ENCODE assay signal across 8 cellular contexts in the genomic region with DNA sequence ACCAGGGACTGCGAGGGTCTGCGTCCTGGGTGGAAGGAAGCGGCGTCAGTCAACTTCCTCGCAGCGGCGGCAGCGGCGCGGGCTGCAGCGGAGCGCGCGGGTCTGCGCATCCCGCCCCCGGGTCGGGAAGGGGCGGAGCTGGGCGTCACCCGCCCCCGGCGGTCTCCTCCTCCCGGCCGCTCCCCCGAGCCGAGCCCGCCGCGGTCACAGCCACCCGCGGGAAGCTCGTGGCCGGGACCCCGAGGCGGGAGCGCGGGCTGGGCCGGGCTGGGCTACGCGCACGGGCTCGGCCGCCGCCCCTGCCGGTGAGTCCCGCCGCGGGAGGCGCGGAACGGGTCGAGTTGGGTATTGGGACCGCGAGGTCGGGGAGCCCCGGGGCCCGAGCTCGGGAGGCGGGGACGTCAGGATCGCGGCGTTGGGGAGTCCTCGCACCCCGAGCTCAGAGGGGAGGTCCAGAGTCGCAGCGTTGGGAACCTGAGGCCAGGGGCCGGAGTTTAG. TPM values are rescaled to one million over a fixed set of nuclear protein-coding genes. Genes with fewer than 3 reads are reported as not detected.
DNase-seq lines count a peak whose midpoint lies in the region; ATAC-seq and TF ChIP-seq lines count a peak whose summit lies in the region.

A gene with protein sequence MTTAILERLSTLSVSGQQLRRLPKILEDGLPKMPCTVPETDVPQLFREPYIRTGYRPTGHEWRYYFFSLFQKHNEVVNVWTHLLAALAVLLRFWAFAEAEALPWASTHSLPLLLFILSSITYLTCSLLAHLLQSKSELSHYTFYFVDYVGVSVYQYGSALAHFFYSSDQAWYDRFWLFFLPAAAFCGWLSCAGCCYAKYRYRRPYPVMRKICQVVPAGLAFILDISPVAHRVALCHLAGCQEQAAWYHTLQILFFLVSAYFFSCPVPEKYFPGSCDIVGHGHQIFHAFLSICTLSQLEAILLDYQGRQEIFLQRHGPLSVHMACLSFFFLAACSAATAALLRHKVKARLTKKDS (plus strand): TSS at position 207 of the 498 bp plus-strand sequence. CDS start 41,063 bp downstream, outside the sequence.

- no peaks in the 10 kb centered on the region for H3K36me3 ChIP-seq in ACC112 (ENCODE audit: insufficient read depth, low read length)

- TF ChIP-seq POLR2A in lower leg skin (IDR thresholded peaks at IDR 0.05), result no peak

- peak; percentile 72 for ATAC-seq in GM18861 (IDR thresholded peaks at IDR 0.05; ENCODE audit: unreplicated experiment)
- peak; percentile 83 for ATAC-seq in HG03064 (IDR thresholded peaks at IDR 0.05; ENCODE audit: low read depth, unreplicated experiment)

- peaks cover 27% of the 10 kb centered on the region for H3K36me3 Mint-ChIP-seq in activated CD4-positive, alpha-beta T cell treated with anti-CD3 and anti-CD28 coated beads, Interleukin-2, amount 10 ng/mL, durations not matched to agents 7 days and 5 days (ENCODE audit: low read depth)

- H3K4me1 ChIP-seq in ACC112 (ENCODE audit: control insufficient read depth, insufficient read depth, low read length, unreplicated experiment), result peaks cover 12% of the 10 kb centered on the region

- intact Hi-C loops in lower leg skin (cut with DNase I; ENCODE audit: low total_unique reads), result no loop called here

- no peak within 1 kb of the TSS for H3K27ac ChIP-seq in ACC112 (ENCODE audit: low read depth, low read length)

- 0 to 1% methylated on average over 7 to 35 of the region's 69 CpGs for WGBS in lower leg skin, 2 donors

- no peak for TF ChIP-seq CTCF in lower leg skin (IDR thresholded peaks at IDR 0.05)

- peak within 1 kb of the TSS; percentile 95 for H3K27ac Mint-ChIP-seq in activated CD4-positive, alpha-beta T cell treated with anti-CD3 and anti-CD28 coated beads, Interleukin-2, amount 10 ng/mL, durations not matched to agents 7 days and 5 days

- H2AFZ ChIP-seq in ACC112 (ENCODE audit: low read length, unreplicated experiment), result peak within 1 kb of the TSS; percentile 96

- no peaks in the 10 kb centered on the region for H3K27me3 Mint-ChIP-seq in activated CD4-positive, alpha-beta T cell treated with anti-CD3 and anti-CD28 coated beads, Interleukin-2, amount 10 ng/mL, durations not matched to agents 7 days and 5 days

- CTCF ChIA-PET in activated CD4-positive, alpha-beta T cell treated with anti-CD3 and anti-CD28 coated beads, Interleukin-2, amount 10 ng/mL, durations not matched to agents 7 days and 5 days (lab: Charles Lee), result interaction anchor here (0.6 to 2.0 kb wide), 20 partner anchors 9 to 352 kb away, joined by 3 to 10 read pairs (median 4); a partner anchor contains a TSS

- H3K9me3 Mint-ChIP-seq in activated CD4-positive, alpha-beta T cell treated with anti-CD3 and anti-CD28 coated beads, Interleukin-2, amount 10 ng/mL, durations not matched to agents 7 days and 5 days, result no peaks in the 10 kb centered on the region

- peak within 1 kb of the TSS; percentile 85 for H3K4me3 ChIP-seq in ACC112 (ENCODE audit: low read depth, low read length)
- peak within 1 kb of the TSS; percentile 64 for H3K4me3 ChIP-seq in lower leg skin (ENCODE audit: low read depth, poor library complexity, severe bottlenecking)

- no peaks in the 10 kb centered on the region for H3K27me3 ChIP-seq in ACC112 (ENCODE audit: insufficient read depth, low read length)

- peak within 1 kb of the TSS; percentile 99 for H3K4me3 Mint-ChIP-seq in activated CD4-positive, alpha-beta T cell treated with anti-CD3 and anti-CD28 coated beads, Interleukin-2, amount 10 ng/mL, durations not matched to agents 7 days and 5 days

- POLR2A ChIA-PET in activated CD4-positive, alpha-beta T cell treated with anti-CD3 and anti-CD28 coated beads, Interleukin-2, amount 10 ng/mL, durations not matched to agents 7 days and 5 days (lab: Charles Lee), result interaction anchor here (0.6 to 1.4 kb wide), 8 partner anchors 28 to 819 kb away, joined by 3 to 6 read pairs (median 4); a partner anchor contains a TSS

- H3K4me1 Mint-ChIP-seq in activated CD4-positive, alpha-beta T cell treated with anti-CD3 and anti-CD28 coated beads, Interleukin-2, amount 10 ng/mL, durations not matched to agents 7 days and 5 days, result peaks cover 40% of the 10 kb centered on the region

- DNase-seq in NCI-H524 (lab: John Stamatoyannopoulos, UW), result peak; percentile 18 to 64
- peak; percentile 75 for DNase-seq in activated CD4-positive, alpha-beta T cell treated with anti-CD3 and anti-CD28 coated beads, Interleukin-2, amount 10 ng/mL, durations not matched to agents 7 days and 5 days
- DNase-seq in dermis blood vessel endothelial cell, result peak; percentile 77
- peak; percentile 29 to 93 for DNase-seq in lower leg skin (ENCODE audit: low spot score in 2 of 2)
- DNase-seq in stimulated activated CD4-positive, alpha-beta T cell treated with anti-CD3 and anti-CD28 coated beads, Interleukin-4, amount 100 ng/mL, for 24 hours, result peak; percentile 77

- no peaks in the 10 kb centered on the region for H3K79me2 ChIP-seq in ACC112 (ENCODE audit: control insufficient read depth, insufficient read depth, low read length, unreplicated experiment)

RNA-seq across cellular contexts. Expression of the gene that starts here (rescaled TPM):
- total RNA-seq in activated CD4-positive, alpha-beta T cell treated with anti-CD3 and anti-CD28 coated beads, Interleukin-2, amount 10 ng/mL, durations not matched to agents 7 days and 5 days, result 10 to 100 TPM; 21.2 to 22.8 TPM
- total RNA-seq in dermis blood vessel endothelial cell, result 12.4 and 19.4 TPM in 2 replicates
- total RNA-seq in lower leg skin, result 1 to 10 TPM; 1.6 to 4.3 (median 2.1) TPM
